22 cellular contexts compared by ENCODE assay signal in genomic region chr3:50373865-50374188, GRCh38. TPM values are rescaled to one million over a fixed set of nuclear protein-coding genes. Genes with fewer than 3 reads are reported as not detected.
"Had no signal": no experiment of that assay in that cellular context is flagged by ENCODE, and none has a peak within 500 bp of the region (broad histone marks: within the 10 kb centered on the region; RNA-seq: fewer than 3 reads in every experiment).

No MANE protein-coding gene starts in this region.

- H3K36me3 ChIP-seq: colonic mucosa, right lobe of liver, thoracic aorta, transverse colon had no signal

- H3K27me3 ChIP-seq: colonic mucosa, right lobe of liver had no signal

- H3K4me1 ChIP-seq: colonic mucosa, foreskin keratinocyte, psoas muscle, right lobe of liver, stomach had no signal

- H3K9me3 Mint-ChIP-seq: endodermal cell; immature natural killer cell; naive thymus-derived CD8-positive, alpha-beta T cell; stimulated activated naive B cell treated with anti-CD40 and anti-IgM and Interleukin-4, amounts not matched to agents 10 μg/mL and 1 μg/mL and 100 μg/mL, for 72 hours had no signal

- H3K36me3 Mint-ChIP-seq: naive thymus-derived CD8-positive, alpha-beta T cell; stimulated activated naive B cell treated with anti-CD40 and anti-IgM and Interleukin-4, amounts not matched to agents 10 μg/mL and 1 μg/mL and 100 μg/mL, for 72 hours had no signal

- DNase-seq: colonic mucosa; dermis blood vessel endothelial cell; erythroblast; foreskin keratinocyte; immature natural killer cell; kidney; left cardiac atrium; left ventricle myocardium superior; mucosa of descending colon; naive thymus-derived CD8-positive, alpha-beta T cell; psoas muscle; right lobe of liver; stimulated activated CD4-positive, alpha-beta T cell treated with anti-CD3 and anti-CD28 coated beads, Interleukin-15, amount 100 ng/mL, for 24 hours; stimulated activated CD4-positive, alpha-beta T cell treated with anti-CD3 and anti-CD28 coated beads, Interleukin-1b, Interleukin-23, amount 100 ng/mL, for 48 hours; stimulated activated CD4-positive, alpha-beta T cell treated with anti-CD3 and anti-CD28 coated beads, Interleukin-4, amount 100 ng/mL, for 24 hours; stimulated activated naive B cell treated with anti-CD40 and anti-IgM and Interleukin-4, amounts not matched to agents 10 μg/mL and 1 μg/mL and 100 μg/mL, for 72 hours; stomach; substantia nigra; transverse colon had no signal

- H3K27ac ChIP-seq: colonic mucosa, foreskin keratinocyte, psoas muscle, right lobe of liver, stomach, thoracic aorta, transverse colon had no signal

- H3K4me1 Mint-ChIP-seq: immature natural killer cell had no signal

- H3K4me3 Mint-ChIP-seq: endodermal cell; immature natural killer cell; stimulated activated naive B cell treated with anti-CD40 and anti-IgM and Interleukin-4, amounts not matched to agents 10 μg/mL and 1 μg/mL and 100 μg/mL, for 72 hours had no signal

- H3K4me3 ChIP-seq: colonic mucosa, lung, mucosa of descending colon, psoas muscle, right lobe of liver, stomach, thoracic aorta, transverse colon had no signal

- H3K27ac Mint-ChIP-seq: endodermal cell; immature natural killer cell; stimulated activated naive B cell treated with anti-CD40 and anti-IgM and Interleukin-4, amounts not matched to agents 10 μg/mL and 1 μg/mL and 100 μg/mL, for 72 hours had no signal

- H3K9me3 ChIP-seq: colonic mucosa, mucosa of descending colon, psoas muscle, right lobe of liver, stomach, thoracic aorta, transverse colon had no signal

- ATAC-seq: foreskin keratinocyte; left cardiac atrium; left ventricle myocardium superior; mucosa of descending colon; naive thymus-derived CD8-positive, alpha-beta T cell; psoas muscle; right lobe of liver; stimulated activated naive B cell treated with anti-CD40 and anti-IgM and Interleukin-4, amounts not matched to agents 10 μg/mL and 1 μg/mL and 100 μg/mL, for 72 hours had no signal

- H3K27me3 Mint-ChIP-seq: naive thymus-derived CD8-positive, alpha-beta T cell had no signal

RNA-seq across cellular contexts. Expression of gene ZMYND10, which starts 28.3 kb away (rescaled TPM):
- total RNA-seq: dermis blood vessel endothelial cell, thoracic aorta, transverse colon had no signal
- polyA plus RNA-seq: naive thymus-derived CD8-positive, alpha-beta T cell had no signal
